9 cellular contexts compared by ENCODE assay signal in the genomic region with DNA sequence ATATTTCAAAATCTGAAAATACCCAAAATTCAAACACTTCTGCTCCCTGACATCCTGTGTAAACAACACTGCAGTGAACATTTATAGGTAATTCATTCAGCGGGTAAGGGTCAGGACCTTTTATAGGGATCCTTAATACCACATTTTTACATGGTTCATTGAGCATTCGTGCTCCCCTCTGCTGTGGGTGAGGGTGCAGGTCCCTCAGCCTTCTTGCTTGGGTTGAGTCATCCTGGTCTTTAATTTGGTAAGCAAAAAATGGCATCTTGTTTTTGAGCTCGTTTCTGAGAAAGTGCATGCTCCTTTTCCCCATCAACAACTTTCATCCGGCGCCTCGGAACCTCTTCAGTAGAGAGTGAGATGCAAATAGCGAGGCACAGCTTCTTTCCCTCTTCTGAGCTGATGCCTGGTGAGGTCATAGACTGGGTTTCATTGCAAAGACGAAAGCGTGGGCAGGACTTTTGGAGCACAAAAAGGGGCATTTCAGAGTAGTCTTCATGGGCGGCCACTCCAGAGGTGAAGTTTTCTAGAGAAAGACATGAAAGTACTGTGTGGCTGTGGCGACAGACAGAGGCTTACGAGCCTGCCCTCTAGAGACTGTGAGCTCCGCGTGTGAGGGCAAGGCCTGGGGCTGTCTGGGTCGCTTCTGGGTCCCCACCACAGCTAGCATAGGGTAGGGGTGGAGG. TPM values are rescaled to one million over a fixed set of nuclear protein-coding genes. Genes with fewer than 3 reads are reported as not detected.
DNase-seq lines count a peak whose midpoint lies in the region; ATAC-seq and TF ChIP-seq lines count a peak whose summit lies in the region.
"Had no signal": no experiment of that assay in that cellular context is flagged by ENCODE, and none has a peak within 500 bp of the region (broad histone marks: within the 10 kb centered on the region; RNA-seq: fewer than 3 reads in every experiment).

No MANE protein-coding gene starts in this region.

- CTCF ChIA-PET in CD4-positive, alpha-beta memory T cell (lab: Charles Lee; ENCODE audit: partially characterized antibody) = interaction anchor here (0.9 to 5.0 kb wide), 23 partner anchors 9 to 173 kb away, joined by 3 to 74 read pairs (median 6); a partner anchor contains a TSS
- CTCF ChIA-PET in RWPE1 (lab: Yijun Ruan, JAX) = interaction anchor here (1.0 kb wide), 1 partner anchor 30 kb away, joined by 3 read pairs; no protein-coding TSS in a partner anchor

- no peak for TF ChIP-seq POLR2A in ovary (IDR thresholded peaks at IDR 0.05)

- peak overlapping the region; percentile 57 to 84 (median 81) for H3K4me3 Mint-ChIP-seq in CD4-positive, alpha-beta memory T cell
- H3K4me3 Mint-ChIP-seq in chondrocyte (ENCODE audit: unreplicated experiment) = no peak overlapping the region

- no peak for TF ChIP-seq EP300 in ovary (IDR thresholded peaks at IDR 0.05)

- TF ChIP-seq CTCF in RWPE1 (conservative IDR thresholded peaks at IDR 0.05; ENCODE audit: low read depth) (no peak), chondrocyte (IDR thresholded peaks at IDR 0.05) (no peak), ovary (IDR thresholded peaks at IDR 0.05) (no peak)

- POLR2A ChIA-PET in CD4-positive, alpha-beta memory T cell (lab: Charles Lee; ENCODE audit: partially characterized antibody) = interaction anchor here (0.7 to 9.3 kb wide), 21 partner anchors 9 to 92 kb away, joined by 3 to 140 read pairs (median 10); a partner anchor contains a TSS
- POLR2A ChIA-PET in RWPE1 (lab: Yijun Ruan, JAX; ENCODE audit: low non-redundant PET) = interaction anchor here (0.6 kb wide), 2 partner anchors 36 to 519 kb away, joined by 5 to 7 read pairs; no protein-coding TSS in a partner anchor

- no peaks in the 10 kb centered on the region for H3K27me3 Mint-ChIP-seq in CD4-positive, alpha-beta memory T cell
- H3K27me3 Mint-ChIP-seq in chondrocyte (ENCODE audit: low read depth) = no peaks in the 10 kb centered on the region

- peaks cover 17 to 20% of the 10 kb centered on the region in 2 donors for H3K36me3 Mint-ChIP-seq in CD4-positive, alpha-beta memory T cell
- H3K36me3 Mint-ChIP-seq in chondrocyte (ENCODE audit: low read depth) = peaks cover 17% of the 10 kb centered on the region

- H3K36me3 ChIP-seq in CD4-positive, alpha-beta memory T cell (ENCODE audit: insufficient read depth, low read length) = no peaks in the 10 kb centered on the region
- no peaks in the 10 kb centered on the region for H3K36me3 ChIP-seq in ovary
- H3K36me3 ChIP-seq: thoracic aorta had no signal

- H3K9me3 Mint-ChIP-seq in CD4-positive, alpha-beta memory T cell = no peaks in the 10 kb centered on the region
- H3K9me3 Mint-ChIP-seq in chondrocyte (ENCODE audit: low read depth) = no peaks in the 10 kb centered on the region

- H3K27me3 ChIP-seq in CD4-positive, alpha-beta memory T cell (ENCODE audit: insufficient read depth, low read length) = no peaks in the 10 kb centered on the region
- H3K27me3 ChIP-seq in ovary = no peaks in the 10 kb centered on the region

- intact Hi-C loops in CD4-positive, alpha-beta memory T cell (cut with micrococcal nuclease) = loop anchor here (1.0 to 5.0 kb wide), 5 partner anchors 10 to 41 kb away; no protein-coding TSS in a partner anchor
- intact Hi-C loops in ovary (cut with DNase I) = no loop called here

- H3K27ac ChIP-seq in CD4-positive, alpha-beta memory T cell (ENCODE audit: low read depth, low read length) = peak overlapping the region; percentile 68
- H3K27ac ChIP-seq in RWPE1 (peak overlapping the region; percentile 54), ovary (no peak overlapping the region)
- H3K27ac ChIP-seq: thoracic aorta had no signal

- peaks cover 49 to 91% (median 64%) of the 10 kb centered on the region in 4 donors for H3K4me1 Mint-ChIP-seq in CD4-positive, alpha-beta memory T cell
- peaks cover 26% of the 10 kb centered on the region for H3K4me1 Mint-ChIP-seq in chondrocyte (ENCODE audit: low read depth)

- peak; percentile 69 to 92 (median 74) for DNase-seq in CD4-positive, alpha-beta memory T cell
- DNase-seq in RWPE1 (ENCODE audit: low spot score) (no peak), chondrocyte (ENCODE audit: low spot score) (no peak), dedifferentiated amniotic fluid mesenchymal stem cell (ENCODE audit: extremely low spot score) (no peak), ovary (no peak)
- DNase-seq in activated naive CD8-positive, alpha-beta T cell treated with anti-CD3 and anti-CD28 coated beads, Interleukin-2, amount 50 U/mL, for 16 hours (ENCODE audit: low read depth, low spot score) = peak; percentile 80
- peak; percentile 65 for DNase-seq in stimulated activated CD8-positive, alpha-beta memory T cell treated with anti-CD3 and anti-CD28 coated beads, Interleukin-12 subunit alpha, Interleukin-12 subunit beta, amount 100 ng/mL, for 24 hours (ENCODE audit: extremely low read depth)

- H3K9me3 ChIP-seq in CD4-positive, alpha-beta memory T cell (ENCODE audit: control insufficient read depth in 1 of 2, low read length in 2 of 2) = no peaks in the 10 kb centered on the region
- no peaks in the 10 kb centered on the region for H3K9me3 ChIP-seq in ovary
- H3K9me3 ChIP-seq: thoracic aorta had no signal

- peak overlapping the region; percentile 92 to 94 (median 93) for H3K27ac Mint-ChIP-seq in CD4-positive, alpha-beta memory T cell
- no peak overlapping the region for H3K27ac Mint-ChIP-seq in chondrocyte (ENCODE audit: unreplicated experiment)

- peaks cover 96% of the 10 kb centered on the region for H3K4me1 ChIP-seq in CD4-positive, alpha-beta memory T cell (ENCODE audit: insufficient read depth, low read length)
- H3K4me1 ChIP-seq in ovary (ENCODE audit: insufficient read depth) = peaks cover 8% of the 10 kb centered on the region

- peak overlapping the region; percentile 19 to 22 for H3K4me3 ChIP-seq in CD4-positive, alpha-beta memory T cell (ENCODE audit: low read length in 2 of 2)
- H3K4me3 ChIP-seq in ovary = no peak overlapping the region
- H3K4me3 ChIP-seq: thoracic aorta had no signal

- peak; percentile 86 for ATAC-seq in GM21528 (IDR thresholded peaks at IDR 0.05; ENCODE audit: low FRiP score, unreplicated experiment)

- 85 to 90% (median 86%) methylated on average over 15 of the region's 15 CpGs for WGBS in ovary, 3 donors

RNA-seq across cellular contexts. Expression of a gene that starts 44.5 kb away (rescaled TPM):
- total RNA-seq in CD4-positive, alpha-beta memory T cell = 10 to 100 TPM; 31.9 to 32.2 TPM
- polyA plus RNA-seq in CD4-positive, alpha-beta memory T cell = 1 to 10 TPM; 3.7 to 8.0 TPM
- total RNA-seq in chondrocyte (12.6 to 16.1 TPM (median 15.2 TPM) in 3 replicates), ovary (10 to 100 TPM in 1 of 7 donors, 1 to 10 TPM in 6; 5.4 to 13.2 (median 6.6) TPM)
- 1 to 10 TPM in 1 of 2 donors, under 1 TPM in 1; 0.23 to 4.5 TPM for polyA plus RNA-seq in ovary

RNA-seq across cellular contexts. Expression of a gene that starts 55.8 kb away (rescaled TPM):
- total RNA-seq in CD4-positive, alpha-beta memory T cell = 10 to 100 TPM; 35.3 to 36.0 TPM
- 100 to 1,000 TPM; 107 to 182 TPM for polyA plus RNA-seq in CD4-positive, alpha-beta memory T cell
- total RNA-seq in chondrocyte (91.2 to 107 TPM (median 95.7 TPM) in 3 replicates), ovary (10 to 100 TPM; 25.5 to 64.8 (median 55.6) TPM)
- 100 to 1,000 TPM in 1 of 2 donors, 10 to 100 TPM in 1; 47.4 to 138 TPM for polyA plus RNA-seq in ovary

Comparison
In these comparisons a context has a peak if more than half of its experiments do, and no peak if none do; other contexts are left out.
1. DNase-seq: peak in CD4-positive, alpha-beta memory T cell (5 of 5), activated naive CD8-positive, alpha-beta T cell treated with anti-CD3 and anti-CD28 coated beads, Interleukin-2, amount 50 U/mL, for 16 hours (single experiment) and stimulated activated CD8-positive, alpha-beta memory T cell treated with anti-CD3 and anti-CD28 coated beads, Interleukin-12 subunit alpha, Interleukin-12 subunit beta, amount 100 ng/mL, for 24 hours (single experiment); none in RWPE1 (single experiment), chondrocyte (single experiment), dedifferentiated amniotic fluid mesenchymal stem cell (single experiment) and ovary (0 of 5).
2. H3K27ac ChIP-seq: peak in CD4-positive, alpha-beta memory T cell (single experiment) and RWPE1 (single experiment); none in ovary (0 of 2).